In the genomic region with DNA sequence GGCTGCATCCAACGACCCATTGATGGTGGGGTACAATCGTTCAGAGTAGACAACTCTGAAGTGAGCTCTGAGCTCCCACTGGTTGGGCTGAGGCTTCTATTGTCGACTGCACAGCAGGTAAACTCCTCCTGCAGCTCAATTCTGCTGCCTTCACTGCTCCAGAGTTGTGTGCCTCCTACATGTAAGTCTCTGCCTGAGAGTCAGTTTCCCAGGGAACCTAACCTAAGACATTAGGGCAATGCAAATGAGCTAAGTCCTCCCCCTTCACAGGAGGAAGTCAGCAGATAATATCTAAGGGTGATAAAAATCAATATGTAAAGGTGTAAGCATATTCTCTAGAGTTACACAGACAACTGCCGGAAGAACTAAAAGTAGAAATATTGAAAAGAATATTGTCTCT, we compare ENCODE assay signal across 8 cellular contexts. TPM values are rescaled to one million over a fixed set of nuclear protein-coding genes. Genes with fewer than 3 reads are reported as not detected.
DNase-seq lines count a peak whose midpoint lies in the region; ATAC-seq and TF ChIP-seq lines count a peak whose summit lies in the region.

No MANE protein-coding gene starts in this region.

- no peak overlapping the region for H3K9ac ChIP-seq in PC-3 (ENCODE audit: low read length)

- intact Hi-C loops in left lung (cut with DNase I) (no loop called here), PC-3 (cut with micrococcal nuclease) (no loop called here)

- H3K36me3 Mint-ChIP-seq in effector memory CD8-positive, alpha-beta T cell (ENCODE audit: insufficient read depth): no peaks in the 10 kb centered on the region

- no peak overlapping the region for H3K4me3 ChIP-seq in left lung
- H3K4me3 ChIP-seq in PC-3 (ENCODE audit: low read length): no peak overlapping the region

- no peaks in the 10 kb centered on the region for H3K9me3 Mint-ChIP-seq in effector memory CD8-positive, alpha-beta T cell

- no peaks in the 10 kb centered on the region for H3K79me2 ChIP-seq in PC-3 (ENCODE audit: low read length)

- POLR2A ChIA-PET in PC-3 (lab: Charles Lee; ENCODE audit: unreplicated experiment): interaction anchor here (0.6 kb wide), 1 partner anchor 130 kb away, joined by 5 read pairs; no protein-coding TSS in a partner anchor

- H3K27me3 Mint-ChIP-seq in effector memory CD8-positive, alpha-beta T cell: no peaks in the 10 kb centered on the region

- H3K4me1 ChIP-seq in left lung (no peaks in the 10 kb centered on the region), PC-3 (ENCODE audit: insufficient read depth, low read length) (no peaks in the 10 kb centered on the region)

- H3K27ac Mint-ChIP-seq in effector memory CD8-positive, alpha-beta T cell: peak overlapping the region; percentile 84 to 91

- TF ChIP-seq CTCF in left lung (IDR thresholded peaks at IDR 0.05): no peak
- TF ChIP-seq CTCF in PC-3 (conservative IDR thresholded peaks at IDR 0.05; ENCODE audit: low read depth, low read length): no peak

- no peak overlapping the region for H2AFZ ChIP-seq in PC-3 (ENCODE audit: low read length)

- peaks cover 17 to 18% of the 10 kb centered on the region in 2 donors for H3K4me1 Mint-ChIP-seq in effector memory CD8-positive, alpha-beta T cell (ENCODE audit: low read depth in 2 of 2)

- H3K9me3 ChIP-seq in left lung (no peaks in the 10 kb centered on the region), PC-3 (ENCODE audit: low read length) (no peaks in the 10 kb centered on the region)

- no peaks in the 10 kb centered on the region for H3K36me3 ChIP-seq in left lung
- no peaks in the 10 kb centered on the region for H3K36me3 ChIP-seq in PC-3 (ENCODE audit: low read depth, low read length)

- H3F3A ChIP-seq in PC-3 (ENCODE audit: low read length, unreplicated experiment): no peaks in the 10 kb centered on the region

- peak; percentile 40 for ATAC-seq in GM18520 (IDR thresholded peaks at IDR 0.05; ENCODE audit: unreplicated experiment)
- peak; percentile 71 for ATAC-seq in GM21423 (IDR thresholded peaks at IDR 0.05; ENCODE audit: unreplicated experiment)
- ATAC-seq in HG03378 (IDR thresholded peaks at IDR 0.05; ENCODE audit: unreplicated experiment): peak; percentile 67
- ATAC-seq in effector memory CD8-positive, alpha-beta T cell (replicated peaks): peak; percentile 77
- ATAC-seq in left lung: no peak
- ATAC-seq in HG02970 (IDR thresholded peaks at IDR 0.05; ENCODE audit: low FRiP score, unreplicated experiment): no peak
- no peak for ATAC-seq in PC-3

- peak overlapping the region; percentile 49 to 62 for H3K4me3 Mint-ChIP-seq in effector memory CD8-positive, alpha-beta T cell

- CTCF ChIA-PET in PC-3 (lab: Charles Lee): interaction anchor here (0.5 kb wide), 1 partner anchor 277 kb away, joined by 5 read pairs; no protein-coding TSS in a partner anchor

- no TSS peak for BruUV-seq in PC-3 (replicated peaks; lab: Mats Ljungman, UMichigan)

- no peaks in the 10 kb centered on the region for H4K20me1 ChIP-seq in PC-3 (ENCODE audit: low read length)

- H3K9me2 ChIP-seq in PC-3 (replicated peaks; ENCODE audit: low read length): no peaks in the 10 kb centered on the region

- H3K4me2 ChIP-seq in PC-3 (ENCODE audit: low read length): no peak overlapping the region

- no peak for DNase-seq in effector memory CD8-positive, alpha-beta T cell
- DNase-seq in GDM1 (lab: John Stamatoyannopoulos, UW) (no peak), left lung (no peak), PC-3 (no peak)

- no peaks in the 10 kb centered on the region for H3K27me3 ChIP-seq in left lung
- H3K27me3 ChIP-seq in PC-3 (ENCODE audit: low read length): no peaks in the 10 kb centered on the region

- H3K27ac ChIP-seq in left lung (no peak overlapping the region), PC-3 (ENCODE audit: low read length) (no peak overlapping the region)

RNA-seq across cellular contexts. Expression of gene ACYP2, which starts 22.5 kb away (rescaled TPM):
- total RNA-seq in left lung (10 to 100 TPM; 18.8 to 20.6 TPM), PC-3 (2014; rRNA removed) (2.9 and 8.3 TPM in 2 replicates)

Comparison
In these comparisons a context has a peak if more than half of its experiments do, and no peak if none do; other contexts are left out.
1. ATAC-seq: peak in GM18520 (single experiment), GM21423 (single experiment), HG03378 (single experiment) and effector memory CD8-positive, alpha-beta T cell (single experiment); none in left lung (single experiment), HG02970 (single experiment) and PC-3 (single experiment).